ENCODE assay signal across 18 cellular contexts in genomic region chr19:8395621-8396082, GRCh38. TPM values are rescaled to one million over a fixed set of nuclear protein-coding genes. Genes with fewer than 3 reads are reported as not detected.
DNase-seq lines count a peak whose midpoint lies in the region; ATAC-seq and TF ChIP-seq lines count a peak whose summit lies in the region.
"Had no signal": no experiment of that assay in that cellular context is flagged by ENCODE, and none has a peak within 500 bp of the region (broad histone marks: within the 10 kb centered on the region; RNA-seq: fewer than 3 reads in every experiment).

No MANE protein-coding gene starts in this region.

- H3K36me3 Mint-ChIP-seq in neural crest cell (ENCODE audit: low read depth) = no peaks in the 10 kb centered on the region

- H3K4me1 Mint-ChIP-seq in neural crest cell = peaks cover 27% of the 10 kb centered on the region

- 89 to 96% (median 93%) methylated on average over 11 to 14 of the region's 14 CpGs for WGBS in heart left ventricle, 4 donors
- 88 to 99% methylated on average over 12 to 13 of the region's 14 CpGs for WGBS in thyroid gland, 2 donors

- intact Hi-C loops in heart left ventricle (cut with DNase I) = loop anchor here in 9 of 10 donors (1.0 to 5.0 kb wide), 4 partner anchors 33 to 43 kb away; partner anchors contain the start of gene ANGPTL4 (in 1 of the 9)
- intact Hi-C loops in cardiac septum (cut with DNase I) = loop anchor here (2.0 kb wide), 1 partner anchor 41 kb away; no protein-coding TSS in a partner anchor
- intact Hi-C loops in thyroid gland (cut with DNase I) = loop anchor here (5.0 kb wide), 1 partner anchor 38 kb away; no protein-coding TSS in a partner anchor

- H3K27me3 ChIP-seq in heart left ventricle (no peaks in the 10 kb centered on the region), thyroid gland (no peaks in the 10 kb centered on the region)
- H3K27me3 ChIP-seq: foreskin keratinocyte had no signal

- H3K27ac Mint-ChIP-seq in neural crest cell (ENCODE audit: unreplicated experiment) = no peak overlapping the region
- H3K27ac Mint-ChIP-seq: CD4-positive, CD25-positive, alpha-beta regulatory T cell had no signal

- ATAC-seq in heart left ventricle (no peak), HG03378 (IDR thresholded peaks at IDR 0.05; ENCODE audit: unreplicated experiment) (no peak)
- ATAC-seq: left lobe of liver had no signal

- H3K9me3 Mint-ChIP-seq in neural crest cell = no peaks in the 10 kb centered on the region
- H3K9me3 Mint-ChIP-seq: CD4-positive, CD25-positive, alpha-beta regulatory T cell had no signal

- no peak for TF ChIP-seq POLR2A in heart left ventricle (IDR thresholded peaks at IDR 0.05)
- no peak for TF ChIP-seq POLR2A in thyroid gland (IDR thresholded peaks at IDR 0.05)

- peak overlapping the region; percentile 31 for H3K4me3 Mint-ChIP-seq in neural crest cell
- H3K4me3 Mint-ChIP-seq: CD4-positive, CD25-positive, alpha-beta regulatory T cell had no signal

- H3K27ac ChIP-seq in heart left ventricle (peak overlapping the region in 7 of 12 donors; percentile 15 to 100 (median 100)), cingulate gyrus (ENCODE audit: low read depth, low read length) (peak overlapping the region; percentile 99), thyroid gland (peak overlapping the region; percentile 97 to 100 (median 100))
- H3K27ac ChIP-seq: foreskin keratinocyte had no signal

- H3K36me3 ChIP-seq in heart left ventricle (peaks cover 0 to 23% (median 11%) of the 10 kb centered on the region in 9 donors), thyroid gland (peaks cover 0 to 10% of the 10 kb centered on the region in 2 donors)

- H3K4me3 ChIP-seq in heart left ventricle (no peak overlapping the region), thyroid gland (replicated peaks in 1 of 3) (no peak overlapping the region)
- H3K4me3 ChIP-seq: thoracic aorta had no signal

- H3K9me3 ChIP-seq in heart left ventricle (no peaks in the 10 kb centered on the region), thyroid gland (no peaks in the 10 kb centered on the region)
- H3K9me3 ChIP-seq: thoracic aorta had no signal

- TF ChIP-seq CTCF in heart left ventricle (IDR thresholded peaks at IDR 0.05) (no peak), neural crest cell (conservative IDR thresholded peaks at IDR 0.05) (no peak), thyroid gland (IDR thresholded peaks at IDR 0.05) (no peak)

- H3K27me3 Mint-ChIP-seq in neural crest cell (ENCODE audit: low read depth) = no peaks in the 10 kb centered on the region
- H3K27me3 Mint-ChIP-seq: CD4-positive, CD25-positive, alpha-beta regulatory T cell had no signal

- DNase-seq in heart left ventricle (no peak), cardiac septum (ENCODE audit: low spot score) (no peak), neural crest cell (ENCODE audit: low read depth, low spot score) (no peak), thyroid gland (no peak), NCI-H1105 (lab: John Stamatoyannopoulos, UW) (no peak), NOMO-1 treated with dmso at 0.1 percent for 144 hours (lab: John Stamatoyannopoulos, UW; ENCODE audit: unreplicated experiment) (no peak)
- DNase-seq: activated naive CD4-positive, alpha-beta T cell; activated T-cell treated with anti-CD3 and anti-CD28 coated beads for 4 hours; aorta; CD4-positive, CD25-positive, alpha-beta regulatory T cell; foreskin keratinocyte; NCI-H1417 treated with DMSO at 0.1 percent for 48 hours; NCI-H2171; small intestine had no signal

- H3K4me1 ChIP-seq in heart left ventricle (peaks cover 14 to 79% (median 71%) of the 10 kb centered on the region in 12 donors), thyroid gland (peaks cover 87 to 93% of the 10 kb centered on the region in 2 donors)

RNA-seq across cellular contexts. Expression of gene RAB11B, which starts 5.5 kb away (rescaled TPM):
- total RNA-seq in heart left ventricle (100 to 1,000 TPM in 8 of 9 donors, 10 to 100 TPM in 1; 56.4 to 159 (median 141) TPM), cardiac septum (132 TPM), neural crest cell (121 and 135 TPM in 2 replicates), thyroid gland (100 to 1,000 TPM in 2 of 4 donors, 10 to 100 TPM in 2; 91.2 to 137 (median 113) TPM)
- polyA plus RNA-seq in heart left ventricle = 100 to 1,000 TPM; 124 to 126 TPM

RNA-seq across cellular contexts. Expression of gene MARCHF2, which starts 17.5 kb away (rescaled TPM):
- total RNA-seq in heart left ventricle (100 to 1,000 TPM in 4 of 9 donors, 10 to 100 TPM in 5; 67.2 to 308 (median 93.7) TPM), cardiac septum (84.3 TPM), neural crest cell (13.6 and 14.6 TPM in 2 replicates), thyroid gland (100 to 1,000 TPM; 168 to 245 (median 215) TPM)
- polyA plus RNA-seq in heart left ventricle = 10 to 100 TPM; 50.7 to 70.3 TPM

RNA-seq across cellular contexts. Expression of gene ANGPTL4, which starts 31.7 kb away (rescaled TPM):
- total RNA-seq in heart left ventricle (100 to 1,000 TPM in 1 of 9 donors, 10 to 100 TPM in 4, 1 to 10 TPM in 4; 2.4 to 117 (median 10.8) TPM), cardiac septum (4.1 TPM), neural crest cell (not detected in 2 replicates), thyroid gland (10 to 100 TPM; 19.9 to 99.8 (median 46.6) TPM)
- polyA plus RNA-seq in heart left ventricle = 10 to 100 TPM in 1 of 2 donors, 1 to 10 TPM in 1; 9.4 to 13.6 TPM
- total RNA-seq: CD4-positive, CD25-positive, alpha-beta regulatory T cell had no signal
- polyA plus RNA-seq: CD4-positive, CD25-positive, alpha-beta regulatory T cell had no signal

RNA-seq across cellular contexts. Expression of gene HNRNPM, which starts 49.1 kb away (rescaled TPM):
- 100 to 1,000 TPM in 3 of 9 donors, 10 to 100 TPM in 6; 46.7 to 111 (median 95.3) TPM for total RNA-seq in heart left ventricle
- 100 to 1,000 TPM in 1 of 2 donors, 10 to 100 TPM in 1; 43.4 to 183 TPM for polyA plus RNA-seq in heart left ventricle
- total RNA-seq in cardiac septum = 102 TPM
- total RNA-seq in neural crest cell = 493 and 498 TPM in 2 replicates
- 100 to 1,000 TPM in 2 of 4 donors, 10 to 100 TPM in 2; 79.3 to 138 (median 97.2) TPM for total RNA-seq in thyroid gland

RNA-seq across cellular contexts. Expression of gene KANK3, which starts 52.6 kb away (rescaled TPM):
- total RNA-seq in heart left ventricle = 10 to 100 TPM; 12.3 to 33.6 (median 15.9) TPM
- polyA plus RNA-seq in heart left ventricle = 10 to 100 TPM; 16.9 to 19.4 TPM
- 13.1 TPM for total RNA-seq in cardiac septum
- total RNA-seq in neural crest cell = 0.66 and 0.77 TPM in 2 replicates
- 10 to 100 TPM; 21.1 to 49.7 (median 30.5) TPM for total RNA-seq in thyroid gland
